9 cellular contexts compared by ENCODE assay signal in the genomic region with DNA sequence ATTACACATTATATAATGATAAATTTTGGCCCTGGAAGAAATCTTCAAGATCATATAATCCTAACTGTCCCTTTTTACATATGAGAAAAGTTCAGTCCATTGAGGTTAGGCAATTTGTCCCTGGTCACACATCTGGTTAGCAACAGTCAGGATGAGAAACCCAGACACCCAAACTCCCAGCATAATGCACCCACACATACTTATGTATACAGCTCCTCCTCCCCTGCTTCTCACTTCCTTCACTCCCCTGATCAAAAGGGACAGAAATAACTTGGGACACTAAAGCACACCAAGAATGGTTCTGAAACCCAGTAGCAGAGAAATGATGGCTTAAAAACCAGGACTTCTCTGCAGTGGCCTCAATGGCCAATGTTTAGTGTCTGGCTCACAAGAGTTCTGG. TPM values are rescaled to one million over a fixed set of nuclear protein-coding genes. Genes with fewer than 3 reads are reported as not detected.
DNase-seq lines count a peak whose midpoint lies in the region; ATAC-seq and TF ChIP-seq lines count a peak whose summit lies in the region.
"Had no signal": no experiment of that assay in that cellular context is flagged by ENCODE, and none has a peak within 500 bp of the region (broad histone marks: within the 10 kb centered on the region; RNA-seq: fewer than 3 reads in every experiment).

No MANE protein-coding gene starts in this region.

- no peaks in the 10 kb centered on the region for H4K20me1 ChIP-seq in smooth muscle cell (ENCODE audit: low read depth)

- peaks cover 55% of the 10 kb centered on the region for H3K4me1 Mint-ChIP-seq in activated T-helper 2 cell treated with anti-CD3 and anti-CD28 coated beads, Interferon-gamma antibody, Interleukin-2, Interleukin-4, amounts not matched to agents 10 μg/mL and 5 μg/mL and 100 μg/mL, durations not matched to agents 14 hours and 24 hours and 36 hours (ENCODE audit: low read depth)

- no peaks in the 10 kb centered on the region for H3K9me3 Mint-ChIP-seq in activated T-helper 2 cell treated with anti-CD3 and anti-CD28 coated beads, Interferon-gamma antibody, Interleukin-2, Interleukin-4, amounts not matched to agents 10 μg/mL and 5 μg/mL and 100 μg/mL, durations not matched to agents 14 hours and 24 hours and 36 hours

- peak; percentile 42 for ATAC-seq in left ventricle myocardium superior
- ATAC-seq in GM19328 (IDR thresholded peaks at IDR 0.05; ENCODE audit: unreplicated experiment): no peak
- ATAC-seq in HG03442 (IDR thresholded peaks at IDR 0.05; ENCODE audit: unreplicated experiment): no peak

- H2AFZ ChIP-seq in smooth muscle cell (ENCODE audit: low read depth): no peak overlapping the region

- H3K9me3 ChIP-seq in smooth muscle cell (replicated peaks; ENCODE audit: low read depth): no peaks in the 10 kb centered on the region

- H3K4me3 Mint-ChIP-seq in activated T-helper 2 cell treated with anti-CD3 and anti-CD28 coated beads, Interferon-gamma antibody, Interleukin-2, Interleukin-4, amounts not matched to agents 10 μg/mL and 5 μg/mL and 100 μg/mL, durations not matched to agents 14 hours and 24 hours and 36 hours (ENCODE audit: low read depth): no peak overlapping the region

- no peaks in the 10 kb centered on the region for H3K36me3 ChIP-seq in smooth muscle cell (ENCODE audit: low read depth)

- H3K27me3 ChIP-seq in smooth muscle cell (ENCODE audit: low read depth): no peaks in the 10 kb centered on the region

- peak overlapping the region; percentile 99 for H3K27ac ChIP-seq in smooth muscle cell (ENCODE audit: low read depth)

- H3K9ac ChIP-seq in smooth muscle cell (ENCODE audit: low read depth): peak overlapping the region; percentile 92

- peaks cover 60% of the 10 kb centered on the region for H3K4me1 ChIP-seq in smooth muscle cell (ENCODE audit: low read depth)

- H3F3A ChIP-seq in smooth muscle cell (ENCODE audit: low read depth): peaks cover 30% of the 10 kb centered on the region

- H3K4me2 ChIP-seq in smooth muscle cell: peak overlapping the region; percentile 81

- H3K4me3 ChIP-seq in smooth muscle cell: no peak overlapping the region

- intact Hi-C loops in activated T-helper 2 cell treated with anti-CD3 and anti-CD28 coated beads, Interferon-gamma antibody, Interleukin-2, Interleukin-4, amounts not matched to agents 10 μg/mL and 5 μg/mL and 100 μg/mL, durations not matched to agents 14 hours and 24 hours and 36 hours (cut with micrococcal nuclease): no loop called here
- intact Hi-C loops in left ventricle myocardium superior (cut with micrococcal nuclease): no loop called here

- H3K27ac Mint-ChIP-seq in activated T-helper 2 cell treated with anti-CD3 and anti-CD28 coated beads, Interferon-gamma antibody, Interleukin-2, Interleukin-4, amounts not matched to agents 10 μg/mL and 5 μg/mL and 100 μg/mL, durations not matched to agents 14 hours and 24 hours and 36 hours: peak overlapping the region; percentile 74

- DNase-seq in GM20000 (ENCODE audit: low spot score): peak; percentile 19
- DNase-seq in activated T-helper 2 cell treated with anti-CD3 and anti-CD28 coated beads, Interferon-gamma antibody, Interleukin-2, Interleukin-4, amounts not matched to agents 10 μg/mL and 5 μg/mL and 100 μg/mL, durations not matched to agents 14 hours and 24 hours and 36 hours (ENCODE audit: low spot score): no peak
- DNase-seq in left ventricle myocardium superior: no peak
- DNase-seq in smooth muscle cell (lab: John Stamatoyannopoulos, UW; ENCODE audit: unreplicated experiment): no peak
- no peak for DNase-seq in NCI-H2081 treated with DMSO at 0.1 percent for 48 hours (lab: John Stamatoyannopoulos, UW)
- DNase-seq in dermis blood vessel endothelial cell: no peak
- DNase-seq: NCI-H146 had no signal

- TF ChIP-seq CTCF in GM20000 (IDR thresholded peaks at IDR 0.05; ENCODE audit: extremely low read depth, missing control alignments) (no peak), smooth muscle cell (IDR thresholded peaks at IDR 0.05; ENCODE audit: borderline replicate concordance, insufficient read depth, poor library complexity, severe bottlenecking) (no peak)

- peaks cover 66% of the 10 kb centered on the region for H3K79me2 ChIP-seq in smooth muscle cell (ENCODE audit: low read depth)

- H3K27me3 Mint-ChIP-seq in activated T-helper 2 cell treated with anti-CD3 and anti-CD28 coated beads, Interferon-gamma antibody, Interleukin-2, Interleukin-4, amounts not matched to agents 10 μg/mL and 5 μg/mL and 100 μg/mL, durations not matched to agents 14 hours and 24 hours and 36 hours (ENCODE audit: low read depth): no peaks in the 10 kb centered on the region

- H3K36me3 Mint-ChIP-seq in activated T-helper 2 cell treated with anti-CD3 and anti-CD28 coated beads, Interferon-gamma antibody, Interleukin-2, Interleukin-4, amounts not matched to agents 10 μg/mL and 5 μg/mL and 100 μg/mL, durations not matched to agents 14 hours and 24 hours and 36 hours (ENCODE audit: low read depth): peaks cover 49% of the 10 kb centered on the region

RNA-seq across cellular contexts. Expression of a gene that starts 11.1 kb away (rescaled TPM):
- total RNA-seq in activated T-helper 2 cell treated with anti-CD3 and anti-CD28 coated beads, Interferon-gamma antibody, Interleukin-2, Interleukin-4, amounts not matched to agents 10 μg/mL and 5 μg/mL and 100 μg/mL, durations not matched to agents 14 hours and 24 hours and 36 hours: 162 and 174 TPM in 2 replicates
- 85.7 TPM for total RNA-seq in left ventricle myocardium superior
- total RNA-seq in smooth muscle cell: 79.4 and 107 TPM in 2 replicates
- polyA plus RNA-seq in smooth muscle cell: 72.4 and 92.1 TPM in 2 replicates
- 151 and 225 TPM in 2 replicates for total RNA-seq in dermis blood vessel endothelial cell

RNA-seq across cellular contexts. Expression of a gene that starts 11.4 kb away (rescaled TPM):
- 7.9 and 9.2 TPM in 2 replicates for total RNA-seq in activated T-helper 2 cell treated with anti-CD3 and anti-CD28 coated beads, Interferon-gamma antibody, Interleukin-2, Interleukin-4, amounts not matched to agents 10 μg/mL and 5 μg/mL and 100 μg/mL, durations not matched to agents 14 hours and 24 hours and 36 hours
- total RNA-seq in left ventricle myocardium superior: 5.4 TPM
- 1.1 and 3.4 TPM in 2 replicates for total RNA-seq in smooth muscle cell
- 6.1 and 7.1 TPM in 2 replicates for polyA plus RNA-seq in smooth muscle cell
- 2.8 and 7.8 TPM in 2 replicates for total RNA-seq in dermis blood vessel endothelial cell

RNA-seq across cellular contexts. Expression of a gene that starts 33.9 kb away (rescaled TPM):
- total RNA-seq in activated T-helper 2 cell treated with anti-CD3 and anti-CD28 coated beads, Interferon-gamma antibody, Interleukin-2, Interleukin-4, amounts not matched to agents 10 μg/mL and 5 μg/mL and 100 μg/mL, durations not matched to agents 14 hours and 24 hours and 36 hours: 95.1 and 100 TPM in 2 replicates
- total RNA-seq in left ventricle myocardium superior (75.6 TPM), smooth muscle cell (72.2 and 74.1 TPM in 2 replicates), dermis blood vessel endothelial cell (100 and 111 TPM in 2 replicates)
- polyA plus RNA-seq in smooth muscle cell: 117 and 148 TPM in 2 replicates

RNA-seq across cellular contexts. Expression of a gene that starts 36.5 kb away (rescaled TPM):
- total RNA-seq in activated T-helper 2 cell treated with anti-CD3 and anti-CD28 coated beads, Interferon-gamma antibody, Interleukin-2, Interleukin-4, amounts not matched to agents 10 μg/mL and 5 μg/mL and 100 μg/mL, durations not matched to agents 14 hours and 24 hours and 36 hours: 0.18 TPM in 1 of 2 replicates, not detected in the other
- total RNA-seq in left ventricle myocardium superior: not detected
- total RNA-seq in smooth muscle cell: not detected in 2 replicates
- polyA plus RNA-seq in smooth muscle cell: not detected in 2 replicates
- total RNA-seq in dermis blood vessel endothelial cell: not detected in 2 replicates

RNA-seq across cellular contexts. Expression of a gene that starts 43.3 kb away (rescaled TPM):
- total RNA-seq in activated T-helper 2 cell treated with anti-CD3 and anti-CD28 coated beads, Interferon-gamma antibody, Interleukin-2, Interleukin-4, amounts not matched to agents 10 μg/mL and 5 μg/mL and 100 μg/mL, durations not matched to agents 14 hours and 24 hours and 36 hours: 61.6 and 67.9 TPM in 2 replicates
- total RNA-seq in left ventricle myocardium superior: 51.7 TPM
- 12.2 and 19.0 TPM in 2 replicates for total RNA-seq in smooth muscle cell
- 42.2 and 51.9 TPM in 2 replicates for polyA plus RNA-seq in smooth muscle cell
- total RNA-seq in dermis blood vessel endothelial cell: 24.7 and 26.8 TPM in 2 replicates
